18 cellular contexts compared by ENCODE assay signal in genomic region chr1:47950481-47950880, GRCh38. TPM values are rescaled to one million over a fixed set of nuclear protein-coding genes. Genes with fewer than 3 reads are reported as not detected.
DNase-seq lines count a peak whose midpoint lies in the region; ATAC-seq, FAIRE-seq and TF ChIP-seq lines count a peak whose summit lies in the region.
"Had no signal": no experiment of that assay in that cellular context is flagged by ENCODE, and none has a peak within 500 bp of the region (broad histone marks: within the 10 kb centered on the region; RNA-seq: fewer than 3 reads in every experiment).

No MANE protein-coding gene starts in this region.

- no peak overlapping the region for H3K4me3 Mint-ChIP-seq in activated T-cell treated with anti-CD3 and anti-CD28 coated beads, Interleukin-2, amount 50 U/mL, for 4 hours
- H3K4me3 Mint-ChIP-seq: CD4-positive, alpha-beta memory T cell had no signal

- peaks cover 0 to 17% (median 0%) of the 10 kb centered on the region in 3 donors for H3K4me1 ChIP-seq in gastroesophageal sphincter
- H3K4me1 ChIP-seq in ascending aorta, result no peaks in the 10 kb centered on the region
- H3K4me1 ChIP-seq: BE2C, HAP-1 had no signal

- H3K36me3 Mint-ChIP-seq in activated T-cell treated with anti-CD3 and anti-CD28 coated beads, Interleukin-2, amount 50 U/mL, for 4 hours (ENCODE audit: insufficient read depth), result no peaks in the 10 kb centered on the region
- H3K36me3 Mint-ChIP-seq: CD4-positive, alpha-beta memory T cell had no signal

- H3K27me3 ChIP-seq in gastroesophageal sphincter, result no peaks in the 10 kb centered on the region
- no peaks in the 10 kb centered on the region for H3K27me3 ChIP-seq in ascending aorta
- H3K27me3 ChIP-seq: BE2C had no signal

- no peak for TF ChIP-seq CTCF in gastroesophageal sphincter (IDR thresholded peaks at IDR 0.05)
- TF ChIP-seq CTCF in ascending aorta (IDR thresholded peaks at IDR 0.05), result no peak

- H3K4me1 Mint-ChIP-seq in activated T-cell treated with anti-CD3 and anti-CD28 coated beads, Interleukin-2, amount 50 U/mL, for 4 hours (ENCODE audit: low read depth), result no peaks in the 10 kb centered on the region
- H3K4me1 Mint-ChIP-seq: CD4-positive, alpha-beta memory T cell had no signal

- H3K36me3 ChIP-seq in gastroesophageal sphincter (no peaks in the 10 kb centered on the region), ascending aorta (no peaks in the 10 kb centered on the region)
- H3K36me3 ChIP-seq: BE2C, HAP-1 had no signal

- no peaks in the 10 kb centered on the region for H3K9me3 Mint-ChIP-seq in activated T-cell treated with anti-CD3 and anti-CD28 coated beads, Interleukin-2, amount 50 U/mL, for 4 hours

- H3K4me3 ChIP-seq in gastroesophageal sphincter (no peak overlapping the region), ascending aorta (no peak overlapping the region)
- H3K4me3 ChIP-seq: GM12878, HAP-1 had no signal

- no peaks in the 10 kb centered on the region for H3K9me3 ChIP-seq in gastroesophageal sphincter
- H3K9me3 ChIP-seq in ascending aorta, result no peaks in the 10 kb centered on the region
- H3K9me3 ChIP-seq: BE2C, HAP-1 had no signal

- WGBS in gastroesophageal sphincter (ENCODE audit: low coverage in 1 of 2), 2 donors, result 58 to 79% methylated on average over 3 of the region's 3 CpGs

- ATAC-seq in gastroesophageal sphincter (peak; percentile 46), GM18858 (IDR thresholded peaks at IDR 0.05; ENCODE audit: unreplicated experiment) (no peak)
- no peak for ATAC-seq in activated T-cell treated with anti-CD3 and anti-CD28 coated beads, Interleukin-2, amount 50 U/mL, for 4 hours
- ATAC-seq: GM12878 had no signal

- DNase-seq in medulla oblongata (ENCODE audit: extremely low spot score), result peak; percentile 48
- DNase-seq in superior temporal gyrus (ENCODE audit: extremely low spot score), result peak; percentile 30
- no peak for DNase-seq in ascending aorta (ENCODE audit: low spot score in 2 of 2)
- no peak for DNase-seq in activated T-cell treated with anti-CD3 and anti-CD28 coated beads, Interleukin-2, amount 50 U/mL, for 4 hours
- no peak for DNase-seq in RCC 7860 (ENCODE audit: low spot score)
- DNase-seq: BE2C; CD4-positive, alpha-beta memory T cell; DMS79 had no signal

- no peak for FAIRE-seq in RCC 7860 (lab: Jason Lieb, UNC)
- FAIRE-seq: A204.1, GM12878, GM18507, H1 had no signal

- peaks cover 13% of the 10 kb centered on the region for H3K27me3 Mint-ChIP-seq in activated T-cell treated with anti-CD3 and anti-CD28 coated beads, Interleukin-2, amount 50 U/mL, for 4 hours (ENCODE audit: low read depth)

- TF ChIP-seq POLR2A in gastroesophageal sphincter (IDR thresholded peaks at IDR 0.05), result no peak

- intact Hi-C loops in ascending aorta (cut with DNase I), result no loop called here

- TF ChIP-seq EP300 in gastroesophageal sphincter (IDR thresholded peaks at IDR 0.05), result no peak

- peak overlapping the region; percentile 90 for H3K27ac ChIP-seq in cingulate gyrus (ENCODE audit: low read depth, low read length)
- peak overlapping the region in 1 of 4 donors; percentile 47 for H3K27ac ChIP-seq in gastroesophageal sphincter
- no peak overlapping the region for H3K27ac ChIP-seq in ascending aorta
- H3K27ac ChIP-seq: C4-2B had no signal

RNA-seq across cellular contexts. Expression of gene TRABD2B, which starts 46.7 kb away (rescaled TPM):
- total RNA-seq in gastroesophageal sphincter (1 to 10 TPM; 2.6 to 6.5 (median 3.4) TPM), ascending aorta (7.9 TPM)
- total RNA-seq in activated T-cell treated with anti-CD3 and anti-CD28 coated beads, Interleukin-2, amount 50 U/mL, for 4 hours, result not detected
- total RNA-seq: CD4-positive, alpha-beta memory T cell; G401; GM12878 had no signal

Comparison
In these comparisons a context has a peak if more than half of its experiments do, and no peak if none do; other contexts are left out.
1. DNase-seq: peak in medulla oblongata (single experiment) and superior temporal gyrus (single experiment); none in ascending aorta (0 of 2), activated T-cell treated with anti-CD3 and anti-CD28 coated beads, Interleukin-2, amount 50 U/mL, for 4 hours (single experiment) and RCC 7860 (single experiment).